15 cellular contexts compared by ENCODE assay signal in the genomic region with DNA sequence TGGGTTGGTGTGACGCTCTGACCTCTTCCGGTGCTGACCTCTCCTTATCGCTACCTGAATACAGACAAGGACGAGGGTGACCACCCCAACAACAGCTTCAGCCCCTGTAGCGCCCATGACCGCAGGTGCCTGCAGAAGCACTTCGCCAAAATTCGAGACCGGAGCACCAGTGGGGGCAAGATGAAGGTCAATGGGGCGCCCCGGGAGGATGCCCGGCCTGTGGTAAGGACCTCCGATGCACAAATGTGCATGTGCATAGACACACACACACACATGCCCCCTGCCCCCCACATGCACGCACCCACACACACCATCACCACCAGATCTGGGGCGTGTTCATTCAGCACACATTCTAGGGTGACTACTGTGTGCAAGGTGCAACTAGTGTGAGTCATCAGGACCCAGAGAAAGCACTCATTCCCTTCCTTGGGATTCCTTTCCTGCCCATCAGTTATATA. TPM values are rescaled to one million over a fixed set of nuclear protein-coding genes. Genes with fewer than 3 reads are reported as not detected.
DNase-seq lines count a peak whose midpoint lies in the region; ATAC-seq and TF ChIP-seq lines count a peak whose summit lies in the region.
"Had no signal": no experiment of that assay in that cellular context is flagged by ENCODE, and none has a peak within 500 bp of the region (broad histone marks: within the 10 kb centered on the region; RNA-seq: fewer than 3 reads in every experiment).

No MANE protein-coding gene starts in this region.

- ATAC-seq in gastroesophageal sphincter (no peak), GM18867 (IDR thresholded peaks at IDR 0.05; ENCODE audit: unreplicated experiment) (no peak), body of pancreas (no peak)
- ATAC-seq: activated CD8-positive, alpha-beta memory T cell treated with anti-CD3 and anti-CD28 coated beads, Interleukin-2, amount 10 ng/mL, durations not matched to agents 7 days and 5 days had no signal

- no peak overlapping the region for H2AFZ ChIP-seq in GM23248
- H2AFZ ChIP-seq: parathyroid adenoma had no signal

- H3K9ac ChIP-seq in GM23248 (peak overlapping the region; percentile 71), skeletal muscle tissue (ENCODE audit: low read depth in 1 of 3, low read length in 3 of 3) (peak overlapping the region in 1 of 3 donors; percentile 25)
- H3K9ac ChIP-seq: BLaER1, parathyroid adenoma had no signal

- H3K4me3 Mint-ChIP-seq in activated T-helper 2 cell treated with anti-CD3 and anti-CD28 coated beads, Interferon-gamma antibody, Interleukin-2, Interleukin-4, amounts not matched to agents 10 μg/mL and 5 μg/mL and 100 μg/mL, durations not matched to agents 14 hours and 24 hours and 36 hours (ENCODE audit: low read depth): no peak overlapping the region
- H3K4me3 Mint-ChIP-seq: activated CD8-positive, alpha-beta memory T cell treated with anti-CD3 and anti-CD28 coated beads, Interleukin-2, amount 10 ng/mL, durations not matched to agents 7 days and 5 days; memory B cell had no signal

- H3K36me3 ChIP-seq in GM23248 (ENCODE audit: low read depth) (peaks cover 37% of the 10 kb centered on the region), gastroesophageal sphincter (peaks cover 0 to 58% of the 10 kb centered on the region in 2 donors), skeletal muscle tissue (ENCODE audit: control insufficient read depth in 3 of 3, insufficient read depth in 3 of 3, low read length in 3 of 3) (peaks cover 6 to 28% (median 18%) of the 10 kb centered on the region in 3 donors), body of pancreas (replicated peaks in 1 of 2; ENCODE audit: insufficient read depth in 1 of 2, low read depth in 2 of 2) (no peaks in the 10 kb centered on the region)
- H3K36me3 ChIP-seq: HAP-1 had no signal

- H4K20me1 ChIP-seq in GM23248 (ENCODE audit: insufficient read depth): no peaks in the 10 kb centered on the region

- H3F3A ChIP-seq in GM23248 (ENCODE audit: insufficient read depth): peaks cover 94% of the 10 kb centered on the region

- H3K4me2 ChIP-seq in GM23248 (ENCODE audit: unreplicated experiment): peak overlapping the region; percentile 22
- H3K4me2 ChIP-seq: BLaER1 had no signal

- H3K27ac Mint-ChIP-seq in activated T-helper 2 cell treated with anti-CD3 and anti-CD28 coated beads, Interferon-gamma antibody, Interleukin-2, Interleukin-4, amounts not matched to agents 10 μg/mL and 5 μg/mL and 100 μg/mL, durations not matched to agents 14 hours and 24 hours and 36 hours: peak overlapping the region; percentile 17
- H3K27ac Mint-ChIP-seq: activated CD8-positive, alpha-beta memory T cell treated with anti-CD3 and anti-CD28 coated beads, Interleukin-2, amount 10 ng/mL, durations not matched to agents 7 days and 5 days; memory B cell had no signal

- intact Hi-C loops in activated T-helper 2 cell treated with anti-CD3 and anti-CD28 coated beads, Interferon-gamma antibody, Interleukin-2, Interleukin-4, amounts not matched to agents 10 μg/mL and 5 μg/mL and 100 μg/mL, durations not matched to agents 14 hours and 24 hours and 36 hours (cut with micrococcal nuclease): no loop called here
- intact Hi-C loops in body of pancreas (cut with DNase I): no loop called here

- no peak for TF ChIP-seq POLR2A in gastroesophageal sphincter (IDR thresholded peaks at IDR 0.05)
- no peak for TF ChIP-seq POLR2A in body of pancreas (IDR thresholded peaks at IDR 0.05)

- H3K27me3 Mint-ChIP-seq in activated T-helper 2 cell treated with anti-CD3 and anti-CD28 coated beads, Interferon-gamma antibody, Interleukin-2, Interleukin-4, amounts not matched to agents 10 μg/mL and 5 μg/mL and 100 μg/mL, durations not matched to agents 14 hours and 24 hours and 36 hours (ENCODE audit: low read depth): no peaks in the 10 kb centered on the region

- TF ChIP-seq CTCF in gastroesophageal sphincter (IDR thresholded peaks at IDR 0.05) (no peak), body of pancreas (IDR thresholded peaks at IDR 0.05) (no peak)

- H3K79me2 ChIP-seq in GM23248 (ENCODE audit: insufficient read depth): peaks cover 59% of the 10 kb centered on the region
- H3K79me2 ChIP-seq: parathyroid adenoma had no signal

- peak; percentile 70 for DNase-seq in GM23248
- DNase-seq in activated T-helper 2 cell treated with anti-CD3 and anti-CD28 coated beads, Interferon-gamma antibody, Interleukin-2, Interleukin-4, amounts not matched to agents 10 μg/mL and 5 μg/mL and 100 μg/mL, durations not matched to agents 14 hours and 24 hours and 36 hours (ENCODE audit: low spot score): no peak
- no peak for DNase-seq in body of pancreas
- no peak for DNase-seq in cerebellum (ENCODE audit: low spot score)
- no peak for DNase-seq in NCI-H128 (lab: John Stamatoyannopoulos, UW; ENCODE audit: unreplicated experiment)
- DNase-seq: activated CD8-positive, alpha-beta memory T cell treated with anti-CD3 and anti-CD28 coated beads, Interleukin-2, amount 10 ng/mL, durations not matched to agents 7 days and 5 days; effector CD4-positive, alpha-beta T cell; NCI-H1092 treated with DMSO at 0.1 percent for 48 hours had no signal

- H3K27me3 ChIP-seq in GM23248 (replicated peaks; ENCODE audit: insufficient read depth) (no peaks in the 10 kb centered on the region), gastroesophageal sphincter (no peaks in the 10 kb centered on the region), skeletal muscle tissue (ENCODE audit: control insufficient read depth in 3 of 3, insufficient read depth in 3 of 3, low read length in 3 of 3) (peaks cover 0 to 8% (median 4%) of the 10 kb centered on the region in 3 donors), body of pancreas (no peaks in the 10 kb centered on the region)
- H3K27me3 ChIP-seq: BLaER1 had no signal

- H3K9me3 ChIP-seq in GM23248 (ENCODE audit: low read depth): no peaks in the 10 kb centered on the region
- H3K9me3 ChIP-seq in gastroesophageal sphincter: no peaks in the 10 kb centered on the region
- H3K9me3 ChIP-seq in skeletal muscle tissue (ENCODE audit: control insufficient read depth in 3 of 3, low read length in 3 of 3): no peaks in the 10 kb centered on the region
- H3K9me3 ChIP-seq in body of pancreas: no peaks in the 10 kb centered on the region
- H3K9me3 ChIP-seq: BLaER1, HAP-1 had no signal

- H3K4me3 ChIP-seq in GM23248 (no peak overlapping the region), gastroesophageal sphincter (no peak overlapping the region), skeletal muscle tissue (ENCODE audit: low read length in 3 of 3) (no peak overlapping the region), body of pancreas (no peak overlapping the region)
- H3K4me3 ChIP-seq: BLaER1, HAP-1 had no signal

- no peak for TF ChIP-seq EP300 in gastroesophageal sphincter (IDR thresholded peaks at IDR 0.05)

- H3K4me1 Mint-ChIP-seq in activated T-helper 2 cell treated with anti-CD3 and anti-CD28 coated beads, Interferon-gamma antibody, Interleukin-2, Interleukin-4, amounts not matched to agents 10 μg/mL and 5 μg/mL and 100 μg/mL, durations not matched to agents 14 hours and 24 hours and 36 hours (ENCODE audit: low read depth): peaks cover 29% of the 10 kb centered on the region
- H3K4me1 Mint-ChIP-seq: memory B cell had no signal

- H3K9me3 Mint-ChIP-seq in activated T-helper 2 cell treated with anti-CD3 and anti-CD28 coated beads, Interferon-gamma antibody, Interleukin-2, Interleukin-4, amounts not matched to agents 10 μg/mL and 5 μg/mL and 100 μg/mL, durations not matched to agents 14 hours and 24 hours and 36 hours: no peaks in the 10 kb centered on the region
- H3K9me3 Mint-ChIP-seq: memory B cell had no signal

- H3K4me1 ChIP-seq in GM23248 (ENCODE audit: insufficient read depth) (peaks cover 98% of the 10 kb centered on the region), gastroesophageal sphincter (peaks cover 29 to 95% (median 68%) of the 10 kb centered on the region in 3 donors), skeletal muscle tissue (ENCODE audit: control insufficient read depth in 3 of 3, insufficient read depth in 3 of 3, low read length in 3 of 3) (peaks cover 38 to 63% (median 53%) of the 10 kb centered on the region in 3 donors), body of pancreas (peaks cover 40% of the 10 kb centered on the region)
- H3K4me1 ChIP-seq: HAP-1 had no signal

- H3K36me3 Mint-ChIP-seq in activated T-helper 2 cell treated with anti-CD3 and anti-CD28 coated beads, Interferon-gamma antibody, Interleukin-2, Interleukin-4, amounts not matched to agents 10 μg/mL and 5 μg/mL and 100 μg/mL, durations not matched to agents 14 hours and 24 hours and 36 hours (ENCODE audit: low read depth): peaks cover 61% of the 10 kb centered on the region
- H3K36me3 Mint-ChIP-seq: activated CD8-positive, alpha-beta memory T cell treated with anti-CD3 and anti-CD28 coated beads, Interleukin-2, amount 10 ng/mL, durations not matched to agents 7 days and 5 days; memory B cell had no signal

- in situ Hi-C loops in GM23248 (cut with MboI): no loop called here

- H3K27ac ChIP-seq in GM23248 (peak overlapping the region; percentile 89), gastroesophageal sphincter (peak overlapping the region; percentile 48 to 98 (median 90)), skeletal muscle tissue (ENCODE audit: low read depth, low read length) (peak overlapping the region; percentile 73), body of pancreas (peak overlapping the region in 1 of 4 donors; percentile 32)

- H3K9me2 ChIP-seq in GM23248 (ENCODE audit: insufficient read depth): no peaks in the 10 kb centered on the region

- WGBS in GM23248 (ENCODE audit: low coverage in 1 of 2, low lambda C conversion rate in 2 of 2, missing lambda C conversion rate in 2 of 2), 2 experiments: 83% methylated on average over 15 of the region's 15 CpGs
- no CpG with 5 or more reads among the region's 15 CpGs for WGBS in gastroesophageal sphincter (ENCODE audit: low coverage in 1 of 2), 2 donors
- WGBS in body of pancreas, 2 donors: 74 to 76% methylated on average over 11 to 15 of the region's 15 CpGs

RNA-seq across cellular contexts. Expression of gene IGFBP4, which starts 9.7 kb away (rescaled TPM):
- total RNA-seq in GM23248 (2014; rRNA removed; shearing (Covaris generic)): 361 and 408 TPM in 2 replicates
- polyA plus RNA-seq in GM23248 (2016; fragmentation: Nextera tagmentation; extraction: Ambion mirVana): 1,209 and 1,277 TPM in 2 replicates
- 54.6 and 59.3 TPM in 2 replicates for total RNA-seq in activated T-helper 2 cell treated with anti-CD3 and anti-CD28 coated beads, Interferon-gamma antibody, Interleukin-2, Interleukin-4, amounts not matched to agents 10 μg/mL and 5 μg/mL and 100 μg/mL, durations not matched to agents 14 hours and 24 hours and 36 hours
- 100 to 1,000 TPM; 209 to 428 (median 281) TPM for total RNA-seq in gastroesophageal sphincter
- total RNA-seq in skeletal muscle tissue: 76.2 TPM
- total RNA-seq in body of pancreas: 100 to 1,000 TPM in 1 of 2 donors, 10 to 100 TPM in 1; 88.7 to 315 TPM
- 14.5 TPM for total RNA-seq in cerebellum

RNA-seq across cellular contexts. Expression of gene TOP2A, which starts 35.3 kb away (rescaled TPM):
- total RNA-seq in GM23248 (2014; rRNA removed; shearing (Covaris generic)): 71.4 and 75.8 TPM in 2 replicates
- polyA plus RNA-seq in GM23248 (2016; fragmentation: Nextera tagmentation; extraction: Ambion mirVana): 39.6 and 47.0 TPM in 2 replicates
- 193 and 199 TPM in 2 replicates for total RNA-seq in activated T-helper 2 cell treated with anti-CD3 and anti-CD28 coated beads, Interferon-gamma antibody, Interleukin-2, Interleukin-4, amounts not matched to agents 10 μg/mL and 5 μg/mL and 100 μg/mL, durations not matched to agents 14 hours and 24 hours and 36 hours
- total RNA-seq in gastroesophageal sphincter: 1 to 10 TPM in 1 of 4 donors, under 1 TPM in 3; 0.40 to 4.3 (median 0.79) TPM
- 21.4 TPM for total RNA-seq in skeletal muscle tissue
- total RNA-seq in body of pancreas: under 1 TPM in 1 of 2 donors, not detected in 1; 0.33 TPM
- total RNA-seq in cerebellum: 58.3 TPM

RNA-seq across cellular contexts. Expression of gene TNS4, which starts 48.5 kb away (rescaled TPM):
- total RNA-seq in GM23248 (2014; rRNA removed; shearing (Covaris generic)): not detected in 2 replicates
- polyA plus RNA-seq in GM23248 (2016; fragmentation: Nextera tagmentation; extraction: Ambion mirVana): 0.20 and 0.44 TPM in 2 replicates
- 8.7 and 9.0 TPM in 2 replicates for total RNA-seq in activated T-helper 2 cell treated with anti-CD3 and anti-CD28 coated beads, Interferon-gamma antibody, Interleukin-2, Interleukin-4, amounts not matched to agents 10 μg/mL and 5 μg/mL and 100 μg/mL, durations not matched to agents 14 hours and 24 hours and 36 hours
- total RNA-seq in gastroesophageal sphincter: 1 to 10 TPM in 1 of 4 donors, not detected in 3; 2.2 TPM
- total RNA-seq in skeletal muscle tissue: not detected
- not detected for total RNA-seq in body of pancreas
- not detected for total RNA-seq in cerebellum
